In genomic region chr2:46827274-46827930, GRCh38 we compare ENCODE assay signal across 15 cellular contexts.
DNase-seq lines count a peak whose midpoint lies in the region; ATAC-seq, FAIRE-seq and TF ChIP-seq lines count a peak whose summit lies in the region.
"Had no signal": no experiment of that assay in that cellular context is flagged by ENCODE, and none has a peak within 500 bp of the region (broad histone marks: within the 10 kb centered on the region; RNA-seq: fewer than 3 reads in every experiment).

No MANE protein-coding gene starts in this region.

- H3K4me1 ChIP-seq in HEK293 (ENCODE audit: control insufficient read depth, insufficient read depth, low read length) (no peaks in the 10 kb centered on the region), K562 (replicated peaks in 1 of 2; ENCODE audit: control insufficient read depth in 2 of 2, insufficient read depth in 2 of 2, low read length in 2 of 2) (no peaks in the 10 kb centered on the region), HepG2 (ENCODE audit: insufficient read depth, low read length) (peaks cover 18% of the 10 kb centered on the region), gastroesophageal sphincter (peaks cover 0 to 9% (median 0%) of the 10 kb centered on the region in 3 donors)

- DNase-seq in AG04450 (ENCODE audit: low read depth, low spot score) = no peak
- no peak for DNase-seq in K562 (ENCODE audit: extremely low read depth in 1 of 4, low spot score in 3 of 4)
- DNase-seq in HepG2 (ENCODE audit: low spot score) = no peak
- DNase-seq in NCI-H146 treated with DMSO at 0.1 percent for 48 hours (lab: John Stamatoyannopoulos, UW; ENCODE audit: unreplicated experiment) = no peak
- DNase-seq in effector CD4-positive, alpha-beta T cell = no peak
- DNase-seq in NCI-H1092 treated with DMSO at 0.1 percent for 48 hours (lab: John Stamatoyannopoulos, UW) = no peak
- DNase-seq: gastrocnemius medialis, islet precursor cell, NCI-H1694 treated with DMSO at 0.1 percent for 48 hours, NCI-H526, RPMI8226 had no signal

- TF ChIP-seq CTCF in AG04450 (IDR thresholded peaks at IDR 0.05; ENCODE audit: low read depth, low read length) (no peak), HEK293 (tag by site-specific recombination; IDR thresholded peaks at IDR 0.05) (no peak), K562 (IDR thresholded peaks at IDR 0.05 in 2 of 3, conservative IDR thresholded peaks at IDR 0.05 in 1 of 3; ENCODE audit: insufficient read depth in 2 of 3, low read depth in 1 of 3, low read length in 3 of 3) (no peak), HepG2 (CRISPR knock-in tag; IDR thresholded peaks at IDR 0.05) (no peak), gastroesophageal sphincter (IDR thresholded peaks at IDR 0.05) (no peak)

- in situ Hi-C loops in K562 (cut with MboI) = no loop called here
- in situ Hi-C loops in HepG2 (cut with HindIII; ENCODE audit: extremely low pct_ligation_motif_present, low pct_unique_long_range_greater_than_20kb) = no loop called here

- intact Hi-C loops in K562 (cut with micrococcal nuclease) = no loop called here
- intact Hi-C loops in HepG2 (cut with micrococcal nuclease; ENCODE audit: unreplicated experiment) = no loop called here

- H2AFZ ChIP-seq in K562 (ENCODE audit: low read depth, low read length) = no peak overlapping the region
- H2AFZ ChIP-seq in HepG2 (ENCODE audit: low read length) = no peak overlapping the region

- no peak for TF ChIP-seq EP300 in K562 (IDR thresholded peaks at IDR 0.05; ENCODE audit: low read length)
- TF ChIP-seq EP300 in HepG2 (IDR thresholded peaks at IDR 0.05; ENCODE audit: low read depth in 2 of 2, low read length in 2 of 2) = no peak
- TF ChIP-seq EP300 in HepG2 (CRISPR knock-in tag; IDR thresholded peaks at IDR 0.05; ENCODE audit: borderline replicate concordance) = no peak
- TF ChIP-seq EP300 in gastroesophageal sphincter (IDR thresholded peaks at IDR 0.05) = no peak

- ATAC-seq in K562 (no peak), HepG2 (peak; percentile 9; the same call in 1 of the 3 replicates), gastroesophageal sphincter (no peak)
- ATAC-seq: activated naive CD4-positive, alpha-beta T cell treated with anti-CD3 and anti-CD28 coated beads, Interleukin-2, amount 50 U/mL, for 72 hours; gastrocnemius medialis had no signal

- no peaks in the 10 kb centered on the region for H3K9me1 ChIP-seq in K562 (ENCODE audit: control insufficient read depth, insufficient read depth, low read length)

- TF ChIP-seq POLR2A in K562 (conservative IDR thresholded peaks at IDR 0.05) (no peak), HepG2 (IDR thresholded peaks at IDR 0.05; ENCODE audit: insufficient read depth in 1 of 2, low read depth in 2 of 2, low read length in 2 of 2) (no peak), gastroesophageal sphincter (IDR thresholded peaks at IDR 0.05) (no peak)

- H3K27ac ChIP-seq in AG04450 (ENCODE audit: low read depth, low read length) (peak overlapping the region; percentile 57), HEK293 (ENCODE audit: extremely low read depth, low read depth, low read length) (no peak overlapping the region), K562 (ENCODE audit: extremely low read depth, low read depth, low read length) (no peak overlapping the region), HepG2 (ENCODE audit: extremely low read length, insufficient read depth, low read length) (no peak overlapping the region), gastroesophageal sphincter (no peak overlapping the region)
- H3K27ac ChIP-seq: gastrocnemius medialis had no signal

- H3K9ac ChIP-seq in K562 (ENCODE audit: insufficient read depth in 1 of 2, low read depth in 2 of 2, low read length in 2 of 2) = no peak overlapping the region
- no peak overlapping the region for H3K9ac ChIP-seq in HepG2 (ENCODE audit: insufficient read depth, low read depth, low read length)

- no peaks in the 10 kb centered on the region; the same call in 1 of the 2 replicates for H4K20me1 ChIP-seq in K562 (replicated peaks; ENCODE audit: control insufficient read depth, insufficient read depth, low read length)
- no peaks in the 10 kb centered on the region for H4K20me1 ChIP-seq in HepG2 (ENCODE audit: insufficient read depth, low read length)

- no peaks in the 10 kb centered on the region for H3K27me3 ChIP-seq in AG04450 (ENCODE audit: control insufficient read depth, insufficient read depth, low read length)
- H3K27me3 ChIP-seq in K562 (ENCODE audit: control insufficient read depth in 2 of 2, insufficient read depth in 2 of 2, low read length in 2 of 2) = peaks cover 20 to 60% of the 10 kb centered on the region in 2 experiments
- peaks cover 1 to 39% of the 10 kb centered on the region in 2 experiments; a peak in 2 of 5 replicates for H3K27me3 ChIP-seq in HepG2 (ENCODE audit: control insufficient read depth in 1 of 2, insufficient read depth in 2 of 2, low read length in 2 of 2)
- no peaks in the 10 kb centered on the region for H3K27me3 ChIP-seq in gastroesophageal sphincter
- H3K27me3 ChIP-seq: gastrocnemius medialis had no signal

- CTCF ChIA-PET in AG04450 (lab: Charles Lee) (no interaction called here), HEK293 (lab: Yijun Ruan, JAX) (interaction anchor here (0.6 kb wide), 1 partner anchor 335 kb away, joined by 3 read pairs; no protein-coding TSS in a partner anchor), K562 (lab: Yijun Ruan, JAX; ENCODE audit: low intra/inter-chr PET ratio) (no interaction called here), HepG2 (lab: Yijun Ruan, JAX; ENCODE audit: low intra/inter-chr PET ratio, low total read pairs) (no interaction called here)

- 1% methylated on average over 8 of the region's 8 CpGs for WGBS in K562 (ENCODE audit: insufficient coverage, low coverage, missing lambda C conversion rate)
- 50% methylated on average over 7 of the region's 8 CpGs for WGBS in HepG2 (ENCODE audit: low lambda C conversion rate)
- WGBS in gastroesophageal sphincter (ENCODE audit: low coverage in 1 of 2), 2 donors = 67 to 100% methylated on average over 1 to 2 of the region's 8 CpGs

- FAIRE-seq in K562 (lab: Jason Lieb, UNC) = no peak
- FAIRE-seq in HepG2 (lab: Jason Lieb, UNC) = no peak
- FAIRE-seq: colon had no signal

- POLR2A ChIA-PET in AG04450 (lab: Yijun Ruan, JAX) = no interaction called here
- POLR2A ChIA-PET in HEK293 (lab: Yijun Ruan, JAX) = no interaction called here
- POLR2A ChIA-PET in K562 (lab: Yijun Ruan, JAX) = interaction anchor here (1.2 kb wide), 1 partner anchor 15 kb away, joined by 4 read pairs; no protein-coding TSS in a partner anchor
- POLR2A ChIA-PET in HepG2 (lab: Yijun Ruan, JAX) = no interaction called here

- H3K36me3 ChIP-seq in HEK293 (ENCODE audit: control insufficient read depth in 2 of 2, insufficient read depth in 1 of 2, low read length in 2 of 2) (no peaks in the 10 kb centered on the region), K562 (ENCODE audit: control insufficient read depth, insufficient read depth, low read length) (no peaks in the 10 kb centered on the region), HepG2 (replicated peaks in 1 of 2; ENCODE audit: control insufficient read depth in 1 of 2, insufficient read depth in 2 of 2, low read length in 2 of 2) (no peaks in the 10 kb centered on the region), gastroesophageal sphincter (no peaks in the 10 kb centered on the region)
- H3K36me3 ChIP-seq: gastrocnemius medialis had no signal

- TF ChIP-seq RAD21 in K562 (CRISPR knock-in tag; conservative IDR thresholded peaks at IDR 0.05 in 1 of 2, IDR thresholded peaks at IDR 0.05 in 1 of 2) = no peak
- no peak for TF ChIP-seq RAD21 in HepG2 (CRISPR knock-in tag; IDR thresholded peaks at IDR 0.05)

- BruUV-seq in K562 (replicated peaks; lab: Mats Ljungman, UMichigan) (no TSS peak), HepG2 (replicated peaks; lab: Mats Ljungman, UMichigan) (no TSS peak)

- H3K79me2 ChIP-seq in K562 (ENCODE audit: control insufficient read depth, insufficient read depth, low read length) = no peaks in the 10 kb centered on the region
- H3K79me2 ChIP-seq in HepG2 (ENCODE audit: insufficient read depth, low read length) = no peaks in the 10 kb centered on the region

- H3K4me2 ChIP-seq in K562 (ENCODE audit: insufficient read depth, low read length) = no peak overlapping the region
- H3K4me2 ChIP-seq in HepG2 (ENCODE audit: low read depth, low read length) = no peak overlapping the region

- H3K9me3 ChIP-seq in AG04450 (ENCODE audit: control insufficient read depth, insufficient read depth, low read length) = peaks cover 11% of the 10 kb centered on the region
- H3K9me3 ChIP-seq in HEK293 (ENCODE audit: control insufficient read depth, insufficient read depth, low read depth, low read length) = no peaks in the 10 kb centered on the region
- H3K9me3 ChIP-seq in K562 (replicated peaks; ENCODE audit: control insufficient read depth, insufficient read depth, low read depth, low read length) = no peaks in the 10 kb centered on the region
- H3K9me3 ChIP-seq in HepG2 (ENCODE audit: low read length) = no peaks in the 10 kb centered on the region
- H3K9me3 ChIP-seq in gastroesophageal sphincter = no peaks in the 10 kb centered on the region
- H3K9me3 ChIP-seq: gastrocnemius medialis had no signal

- H3K4me3 ChIP-seq in AG04450 (ENCODE audit: low read depth, low read length) (no peak overlapping the region), HEK293 (ENCODE audit: low read depth, low read length) (no peak overlapping the region), K562 (no peak overlapping the region), HepG2 (replicated peaks in 1 of 3; ENCODE audit: insufficient read depth in 1 of 3, low read depth in 2 of 3, low read length in 3 of 3) (no peak overlapping the region), gastroesophageal sphincter (no peak overlapping the region)
- H3K4me3 ChIP-seq: gastrocnemius medialis had no signal

TF ChIP-seq in HEK293, 187 proteins besides CTCF, POLR2A, EP300 and RAD21 (continues in another document):
- TF ChIP-seq ZNF202 (tag by site-specific recombination; IDR thresholded peaks at IDR 0.05; ENCODE audit: borderline replicate concordance) = no peak

TF ChIP-seq in K562, 482 proteins besides CTCF, POLR2A, EP300 and RAD21 (continues in another document):
- no peak for TF ChIP-seq NFE2L1 (tag; IDR thresholded peaks at IDR 0.05; ENCODE audit: borderline replicate concordance, low read depth)
